In the genomic region with DNA sequence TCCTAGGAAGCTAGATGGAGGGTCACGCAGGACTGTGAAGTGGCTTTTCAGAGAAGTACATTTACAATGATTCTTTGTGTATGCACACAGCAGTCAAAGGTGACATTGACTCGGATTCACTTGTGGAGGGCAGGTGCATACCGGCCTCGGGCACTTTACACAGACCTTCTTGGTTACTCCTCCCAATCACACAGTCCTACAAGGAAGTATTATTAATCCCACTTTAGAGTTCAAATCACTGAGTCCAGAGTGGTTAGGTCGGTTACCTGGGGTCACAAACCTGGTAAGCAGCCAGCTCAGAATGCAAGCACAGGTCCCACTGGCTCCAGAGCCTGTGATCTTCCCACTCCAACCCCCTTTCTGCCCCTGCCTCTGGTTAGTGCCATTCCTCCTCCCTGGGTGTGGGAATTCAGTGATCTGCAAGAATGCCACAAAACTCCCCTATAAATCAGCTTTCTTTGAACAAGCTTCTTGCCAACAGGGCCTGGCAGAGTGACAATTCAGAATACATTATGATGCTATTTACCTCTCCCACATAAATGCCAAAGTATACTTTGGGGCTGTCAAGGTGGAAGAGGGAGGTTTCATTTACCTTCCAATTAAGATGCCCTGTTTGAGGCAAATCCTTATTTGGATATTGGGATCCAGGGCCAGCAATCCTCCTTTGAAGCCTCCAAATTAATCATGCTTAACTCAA, we compare ENCODE assay signal across 26 cellular contexts. TPM values are rescaled to one million over a fixed set of nuclear protein-coding genes. Genes with fewer than 3 reads are reported as not detected.
DNase-seq lines count a peak whose midpoint lies in the region; ATAC-seq, FAIRE-seq and TF ChIP-seq lines count a peak whose summit lies in the region.
"Had no signal": no experiment of that assay in that cellular context is flagged by ENCODE, and none has a peak within 500 bp of the region (broad histone marks: within the 10 kb centered on the region; RNA-seq: fewer than 3 reads in every experiment).

No MANE protein-coding gene starts in this region.

- WGBS in body of pancreas, 2 donors: 49 to 56% methylated on average over 5 of the region's 5 CpGs
- 40% methylated on average over 5 of the region's 5 CpGs for WGBS in prostate gland

- no peak for TF ChIP-seq POLR2A in body of pancreas (IDR thresholded peaks at IDR 0.05)
- peak; percentile 28 for TF ChIP-seq POLR2A in prostate gland (IDR thresholded peaks at IDR 0.05)

- no peaks in the 10 kb centered on the region for H3K9me3 ChIP-seq in body of pancreas
- peaks cover 0 to 5% of the 10 kb centered on the region in 2 donors for H3K9me3 ChIP-seq in kidney (ENCODE audit: control insufficient read depth in 1 of 2, low read length in 2 of 2)
- no peaks in the 10 kb centered on the region for H3K9me3 ChIP-seq in prostate gland
- no peaks in the 10 kb centered on the region for H3K9me3 ChIP-seq in upper lobe of right lung
- H3K9me3 ChIP-seq: psoas muscle, thoracic aorta had no signal

- ATAC-seq in body of pancreas (no peak), upper lobe of right lung (no peak)
- ATAC-seq: GM23338; left lobe of liver; psoas muscle; stimulated activated memory B cell treated with anti-CD40 and anti-IgM and Interleukin-4, amounts not matched to agents 10 μg/mL and 1 μg/mL and 100 μg/mL, for 72 hours; T-helper 17 cell had no signal

- H3K27me3 ChIP-seq in body of pancreas (no peaks in the 10 kb centered on the region), prostate gland (replicated peaks; ENCODE audit: insufficient read depth) (no peaks in the 10 kb centered on the region), upper lobe of right lung (no peaks in the 10 kb centered on the region)

- intact Hi-C loops in body of pancreas (cut with DNase I): no loop called here
- intact Hi-C loops in kidney (cut with DNase I): no loop called here
- intact Hi-C loops in prostate gland (cut with DNase I): no loop called here
- intact Hi-C loops in upper lobe of right lung (cut with DNase I): no loop called here

- DNase-seq in HT-29 (ENCODE audit: low spot score): peak; percentile 38
- peak; percentile 15 to 45 (median 28) for DNase-seq in body of pancreas
- no peak for DNase-seq in kidney
- DNase-seq in prostate gland (ENCODE audit: low spot score): peak; percentile 93
- DNase-seq in NCI-H446 treated with DMSO at 0.1 percent for 48 hours (lab: John Stamatoyannopoulos, UW): no peak
- no peak for DNase-seq in upper lobe of right lung
- DNase-seq in GOT3 (lab: John Stamatoyannopoulos, UW): no peak
- no peak for DNase-seq in stimulated activated CD4-positive, alpha-beta T cell treated with anti-CD3 and anti-CD28 coated beads, Interleukin-4, amount 100 ng/mL, for 1 hour
- DNase-seq: activated CD4-positive, alpha-beta T cell treated with anti-CD3 and anti-CD28 coated beads, Interleukin-2, amount 10 ng/mL, durations not matched to agents 7 days and 5 days; activated CD8-positive, alpha-beta memory T cell treated with anti-CD3 and anti-CD28 coated beads, Interleukin-2, amount 50 U/mL, for 4 hours; activated naive CD8-positive, alpha-beta T cell treated with anti-CD3 and anti-CD28 coated beads for 36 hours; CD4-positive, CD25-positive, alpha-beta regulatory T cell; NCI-H1417 treated with DMSO at 0.1 percent for 48 hours; psoas muscle; stimulated activated CD4-positive, alpha-beta T cell treated with anti-CD3 and anti-CD28 coated beads, Interleukin-2, amount 100 ng/mL, for 24 hours; T-helper 17 cell had no signal

- H3K9ac ChIP-seq in kidney (ENCODE audit: low read length in 2 of 2): peak overlapping the region in 1 of 2 donors; percentile 53

- no peak overlapping the region for H3K4me3 ChIP-seq in body of pancreas
- H3K4me3 ChIP-seq in kidney (ENCODE audit: low read length in 2 of 2): no peak overlapping the region
- H3K4me3 ChIP-seq in prostate gland: no peak overlapping the region
- H3K4me3 ChIP-seq in upper lobe of right lung: no peak overlapping the region
- H3K4me3 ChIP-seq: psoas muscle, SK-N-MC, skin epidermis, thoracic aorta had no signal

- no peak for TF ChIP-seq CTCF in body of pancreas (IDR thresholded peaks at IDR 0.05)
- no peak for TF ChIP-seq CTCF in kidney (IDR thresholded peaks at IDR 0.05; ENCODE audit: borderline replicate concordance, extremely low read depth, insufficient read depth)
- TF ChIP-seq CTCF in prostate gland (IDR thresholded peaks at IDR 0.05): no peak
- no peak for TF ChIP-seq CTCF in upper lobe of right lung (IDR thresholded peaks at IDR 0.05)

- FAIRE-seq in kidney (lab: Jason Lieb, UNC): no peak
- FAIRE-seq: astrocyte, GM19239 had no signal

- H3K27ac ChIP-seq in body of pancreas (peak overlapping the region; percentile 27 to 82 (median 61)), kidney (ENCODE audit: low read depth in 2 of 2, low read length in 2 of 2) (peak overlapping the region; percentile 23 to 74), prostate gland (peak overlapping the region; percentile 79 to 80), upper lobe of right lung (no peak overlapping the region)
- H3K27ac ChIP-seq: psoas muscle, SK-N-MC, thoracic aorta had no signal

- H3K4me1 ChIP-seq in body of pancreas: peaks cover 18% of the 10 kb centered on the region
- H3K4me1 ChIP-seq in kidney (ENCODE audit: control insufficient read depth in 1 of 2, insufficient read depth in 1 of 2, low read depth in 1 of 2, low read length in 2 of 2): peaks cover 21 to 33% of the 10 kb centered on the region in 2 donors
- peaks cover 20% of the 10 kb centered on the region for H3K4me1 ChIP-seq in prostate gland (replicated peaks)
- peaks cover 5% of the 10 kb centered on the region for H3K4me1 ChIP-seq in upper lobe of right lung
- H3K4me1 ChIP-seq: psoas muscle had no signal

- H3K36me3 ChIP-seq in body of pancreas (replicated peaks in 1 of 2; ENCODE audit: insufficient read depth in 1 of 2, low read depth in 2 of 2) (no peaks in the 10 kb centered on the region), kidney (ENCODE audit: control insufficient read depth in 1 of 2, insufficient read depth in 2 of 2, low read length in 2 of 2) (no peaks in the 10 kb centered on the region), prostate gland (no peaks in the 10 kb centered on the region), upper lobe of right lung (no peaks in the 10 kb centered on the region)
- H3K36me3 ChIP-seq: thoracic aorta had no signal

RNA-seq across cellular contexts. Expression of a gene that starts 7.0 kb away (rescaled TPM):
- total RNA-seq in HT-29 (2014; rRNA removed; shearing (Covaris generic)): 3.4 and 4.1 TPM in 2 replicates
- 10 to 100 TPM in 1 of 2 donors, 1 to 10 TPM in 1; 3.1 to 12.5 TPM for total RNA-seq in body of pancreas
- total RNA-seq in kidney: 26.2 TPM
- polyA plus RNA-seq in kidney (ENCODE audit: insufficient read depth, low read depth, low replicate concordance): 9.8 TPM
- 10 to 100 TPM in 1 of 2 donors, 1 to 10 TPM in 1; 4.3 to 26.7 TPM for total RNA-seq in prostate gland
- 1.1 TPM for total RNA-seq in upper lobe of right lung
- total RNA-seq: CD4-positive, CD25-positive, alpha-beta regulatory T cell; mononuclear cell; RPMI7951 had no signal
- polyA plus RNA-seq: CD4-positive, CD25-positive, alpha-beta regulatory T cell had no signal

RNA-seq across cellular contexts. Expression of a gene that starts 9.1 kb away (rescaled TPM):
- total RNA-seq in HT-29 (2014; rRNA removed; shearing (Covaris generic)): 8.1 and 15.2 TPM in 2 replicates
- total RNA-seq in body of pancreas (10 to 100 TPM; 38.1 to 58.7 TPM), kidney (83.7 TPM), prostate gland (10 to 100 TPM; 56.3 to 62.6 TPM), upper lobe of right lung (81.4 TPM)
- 9.4 TPM for polyA plus RNA-seq in kidney (ENCODE audit: insufficient read depth, low read depth, low replicate concordance)

Comparison
In these comparisons a context has a peak if more than half of its experiments do, and no peak if none do; other contexts are left out.
1. DNase-seq: peak in HT-29 (single experiment), body of pancreas (4 of 4) and prostate gland (single experiment); none in kidney (single experiment), NCI-H446 treated with DMSO at 0.1 percent for 48 hours (single experiment), upper lobe of right lung (single experiment), GOT3 (single experiment) and stimulated activated CD4-positive, alpha-beta T cell treated with anti-CD3 and anti-CD28 coated beads, Interleukin-4, amount 100 ng/mL, for 1 hour (single experiment).